ENCODE assay signal across 8 cellular contexts in genomic region chr6:85677243-85677956, GRCh38. TPM values are rescaled to one million over a fixed set of nuclear protein-coding genes. Genes with fewer than 3 reads are reported as not detected.
DNase-seq lines count a peak whose midpoint lies in the region; ATAC-seq, FAIRE-seq and TF ChIP-seq lines count a peak whose summit lies in the region.

No MANE protein-coding gene starts in this region.

- no peak for FAIRE-seq in kidney (lab: Jason Lieb, UNC)

- H3K4me1 ChIP-seq in kidney (ENCODE audit: control insufficient read depth in 1 of 2, insufficient read depth in 1 of 2, low read depth in 1 of 2, low read length in 2 of 2), result peaks cover 15 to 21% of the 10 kb centered on the region in 2 donors
- peaks cover 18 to 55% (median 36%) of the 10 kb centered on the region in 4 donors for H3K4me1 ChIP-seq in stomach

- POLR2A ChIA-PET in HEK293T (lab: Yijun Ruan, JAX), result interaction anchor here (1.0 to 5.8 kb wide), 25 partner anchors 7 to 317 kb away, joined by 3 to 158 read pairs (median 5); partner anchors contain the start of genes NT5E, SNX14 and SYNCRIP
- POLR2A ChIA-PET in activated naive CD8-positive, alpha-beta T cell treated with anti-CD3 and anti-CD28 coated beads, Interleukin-2, amount 10 ng/mL, durations not matched to agents 7 days and 5 days (lab: Charles Lee), result interaction anchor here (0.7 to 10.8 kb wide), 22 partner anchors 7 to 1450 kb away, joined by 3 to 645 read pairs (median 8); partner anchors contain the start of genes CEP162, NT5E, SNX14 and SYNCRIP

- H3K9me3 ChIP-seq in kidney (ENCODE audit: control insufficient read depth in 1 of 2, low read length in 2 of 2) (no peaks in the 10 kb centered on the region), stomach (no peaks in the 10 kb centered on the region)

- peaks cover 4% of the 10 kb centered on the region for H3K9me3 Mint-ChIP-seq in activated naive CD8-positive, alpha-beta T cell treated with anti-CD3 and anti-CD28 coated beads, Interleukin-2, amount 10 ng/mL, durations not matched to agents 7 days and 5 days

- H3K4me1 Mint-ChIP-seq in activated naive CD8-positive, alpha-beta T cell treated with anti-CD3 and anti-CD28 coated beads, Interleukin-2, amount 10 ng/mL, durations not matched to agents 7 days and 5 days, result peaks cover 52% of the 10 kb centered on the region

- no peak for ATAC-seq in activated naive CD8-positive, alpha-beta T cell treated with anti-CD3 and anti-CD28 coated beads, Interleukin-2, amount 10 ng/mL, durations not matched to agents 7 days and 5 days (ENCODE audit: low read depth)

- peaks cover 0 to 2% of the 10 kb centered on the region in 2 donors for H3K36me3 ChIP-seq in kidney (ENCODE audit: control insufficient read depth in 1 of 2, insufficient read depth in 2 of 2, low read length in 2 of 2)
- peaks cover 0 to 12% (median 2%) of the 10 kb centered on the region in 4 donors for H3K36me3 ChIP-seq in stomach

- TF ChIP-seq EP300 in stomach (IDR thresholded peaks at IDR 0.05), result no peak

- TF ChIP-seq CTCF in C4-2B (conservative IDR thresholded peaks at IDR 0.05) (peak; percentile 16), kidney (IDR thresholded peaks at IDR 0.05; ENCODE audit: borderline replicate concordance, extremely low read depth, insufficient read depth) (no peak), stomach (IDR thresholded peaks at IDR 0.05) (no peak)

- TF ChIP-seq POLR2A in stomach (IDR thresholded peaks at IDR 0.05), result no peak

- H3K27ac Mint-ChIP-seq in activated naive CD8-positive, alpha-beta T cell treated with anti-CD3 and anti-CD28 coated beads, Interleukin-2, amount 10 ng/mL, durations not matched to agents 7 days and 5 days, result peak overlapping the region; percentile 99

- H3K36me3 Mint-ChIP-seq in activated naive CD8-positive, alpha-beta T cell treated with anti-CD3 and anti-CD28 coated beads, Interleukin-2, amount 10 ng/mL, durations not matched to agents 7 days and 5 days, result peaks cover 48% of the 10 kb centered on the region

- H3K27me3 Mint-ChIP-seq in activated naive CD8-positive, alpha-beta T cell treated with anti-CD3 and anti-CD28 coated beads, Interleukin-2, amount 10 ng/mL, durations not matched to agents 7 days and 5 days, result no peaks in the 10 kb centered on the region

- H3K4me3 Mint-ChIP-seq in activated naive CD8-positive, alpha-beta T cell treated with anti-CD3 and anti-CD28 coated beads, Interleukin-2, amount 10 ng/mL, durations not matched to agents 7 days and 5 days, result peak overlapping the region; percentile 96

- DNase-seq in HEK293T (ENCODE audit: extremely low spot score), result no peak
- DNase-seq in activated naive CD8-positive, alpha-beta T cell treated with anti-CD3 and anti-CD28 coated beads, Interleukin-2, amount 10 ng/mL, durations not matched to agents 7 days and 5 days, result no peak
- no peak for DNase-seq in kidney
- no peak for DNase-seq in stomach
- no peak for DNase-seq in NCI-H146 (lab: John Stamatoyannopoulos, UW)
- no peak for DNase-seq in cerebellum (ENCODE audit: low spot score)
- DNase-seq in SIG-M5 treated with dmso at 0.1 percent for 504 hours (lab: John Stamatoyannopoulos, UW; ENCODE audit: unreplicated experiment), result no peak

- H3K4me3 ChIP-seq in kidney (ENCODE audit: low read length in 2 of 2) (peak overlapping the region; percentile 88 to 99), stomach (peak overlapping the region; percentile 69 to 85 (median 76))

- H3K27ac ChIP-seq in C4-2B (peak overlapping the region; percentile 95; the same call in 1 of the 2 replicates), kidney (ENCODE audit: low read depth in 2 of 2, low read length in 2 of 2) (no peak overlapping the region), stomach (peak overlapping the region in 4 of 5 donors; percentile 86 to 96 (median 90))

- peak overlapping the region; percentile 72 to 98 for H3K9ac ChIP-seq in kidney (ENCODE audit: low read length in 2 of 2)

- CTCF ChIA-PET in HEK293T (lab: Yijun Ruan, JAX), result interaction anchor here (0.6 to 1.9 kb wide), 3 partner anchors 36 to 1257 kb away, joined by 3 to 11 read pairs (median 3); partner anchors contain the start of gene SYNCRIP

- no peaks in the 10 kb centered on the region for H3K27me3 ChIP-seq in stomach

- intact Hi-C loops in kidney (cut with DNase I), result no loop called here
- intact Hi-C loops in stomach (cut with DNase I; ENCODE audit: low total_unique reads), result no loop called here

- 0 to 1% (median 0%) methylated on average over 12 of the region's 12 CpGs for WGBS in stomach, 5 donors

TF ChIP-seq in HEK293T, 16 proteins besides CTCF, POLR2A, EP300 and RAD21:
- TF ChIP-seq L3MBTL2 (conservative IDR thresholded peaks at IDR 0.05), result no peak
- TF ChIP-seq ZNF384 (IDR thresholded peaks at IDR 0.05), result peak; percentile 18; the same call in 1 of the 2 replicates

RNA-seq across cellular contexts. Expression of gene SYNCRIP, which starts 34.7 kb away (rescaled TPM):
- 10 to 100 TPM; 94.4 to 99.3 TPM for total RNA-seq in activated naive CD8-positive, alpha-beta T cell treated with anti-CD3 and anti-CD28 coated beads, Interleukin-2, amount 10 ng/mL, durations not matched to agents 7 days and 5 days
- 109 TPM for total RNA-seq in kidney
- polyA plus RNA-seq in kidney (ENCODE audit: insufficient read depth, low read depth, low replicate concordance), result 26.5 TPM
- 100 to 1,000 TPM in 2 of 5 donors, 10 to 100 TPM in 3; 26.4 to 180 (median 69.6) TPM for total RNA-seq in stomach
- 10 to 100 TPM; 26.0 to 35.9 (median 30.8) TPM for polyA plus RNA-seq in stomach
- 95.2 TPM for total RNA-seq in cerebellum

Comparison
In these comparisons a context has a peak if more than half of its experiments do, and no peak if none do; other contexts are left out.
1. H3K27ac ChIP-seq: peak in C4-2B (single experiment) and stomach (4 of 5); none in kidney (0 of 2).